In the genomic region with DNA sequence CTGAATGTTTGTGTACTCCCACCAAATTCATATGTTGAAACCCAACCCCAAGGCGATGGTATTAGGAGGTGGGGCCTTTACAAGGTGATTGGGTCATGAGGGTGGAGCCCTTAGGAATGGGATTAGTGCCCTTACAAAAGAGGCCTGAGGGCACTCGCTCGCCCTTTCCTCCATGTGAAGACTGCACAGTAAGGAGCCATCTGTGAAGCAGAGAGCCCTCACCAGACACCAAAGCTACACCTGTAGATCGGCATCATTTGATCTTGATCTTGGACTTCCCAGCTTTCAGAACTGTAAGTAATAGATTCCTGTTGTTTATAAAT, we compare ENCODE assay signal across 25 cellular contexts.
"Had no signal": no experiment of that assay in that cellular context is flagged by ENCODE, and none has a peak within 500 bp of the region (broad histone marks: within the 10 kb centered on the region; RNA-seq: fewer than 3 reads in every experiment).

No MANE protein-coding gene starts in this region.

- H3K4me3 Mint-ChIP-seq: naive thymus-derived CD8-positive, alpha-beta T cell; stimulated activated naive B cell treated with anti-CD40 and anti-IgM and Interleukin-4, amounts not matched to agents 10 μg/mL and 1 μg/mL and 100 μg/mL, for 72 hours; stimulated activated naive CD8-positive, alpha-beta T cell treated with anti-CD3 and anti-CD28 coated beads, Interleukin-15, Interleukin-2, amounts not matched to agents 100 ng/mL and 50 ng/mL, for 24 hours had no signal

- ATAC-seq: foreskin keratinocyte; gastroesophageal sphincter; lower lobe of right lung; naive thymus-derived CD8-positive, alpha-beta T cell; stimulated activated naive B cell treated with anti-CD40 and anti-IgM and Interleukin-4, amounts not matched to agents 10 μg/mL and 1 μg/mL and 100 μg/mL, for 72 hours had no signal

- H3K4me3 ChIP-seq: coronary artery, esophagus muscularis mucosa, gastroesophageal sphincter, heart left ventricle, hepatocyte, lower lobe of right lung, right atrium auricular region, skin epidermis, spleen, thoracic aorta, tibial nerve, upper lobe of left lung had no signal

- H3K27ac Mint-ChIP-seq: naive thymus-derived CD8-positive, alpha-beta T cell; stimulated activated naive B cell treated with anti-CD40 and anti-IgM and Interleukin-4, amounts not matched to agents 10 μg/mL and 1 μg/mL and 100 μg/mL, for 72 hours; stimulated activated naive CD8-positive, alpha-beta T cell treated with anti-CD3 and anti-CD28 coated beads, Interleukin-15, Interleukin-2, amounts not matched to agents 100 ng/mL and 50 ng/mL, for 24 hours had no signal

- H3K79me2 ChIP-seq: hepatocyte, parathyroid adenoma had no signal

- H3K9ac ChIP-seq: parathyroid adenoma had no signal

- H3K27ac ChIP-seq: coronary artery, foreskin keratinocyte, hepatocyte, lower lobe of right lung, neutrophil, parathyroid adenoma, spleen, thoracic aorta, tibial nerve, upper lobe of left lung had no signal

- H3K27me3 Mint-ChIP-seq: progenitor cell of endocrine pancreas; stimulated activated naive CD8-positive, alpha-beta T cell treated with anti-CD3 and anti-CD28 coated beads, Interleukin-15, Interleukin-2, amounts not matched to agents 100 ng/mL and 50 ng/mL, for 24 hours had no signal

- H3K9me3 Mint-ChIP-seq: stimulated activated naive CD8-positive, alpha-beta T cell treated with anti-CD3 and anti-CD28 coated beads, Interleukin-15, Interleukin-2, amounts not matched to agents 100 ng/mL and 50 ng/mL, for 24 hours had no signal

- FAIRE-seq: endothelial cell of umbilical vein, keratinocyte, urothelium cell line had no signal

- H3K4me2 ChIP-seq: hepatocyte had no signal

- H3K9me3 ChIP-seq: esophagus muscularis mucosa, gastroesophageal sphincter, heart left ventricle, lower lobe of right lung, neutrophil, right atrium auricular region, thoracic aorta, upper lobe of left lung had no signal

- H3K4me1 ChIP-seq: foreskin keratinocyte, lower lobe of right lung, parathyroid adenoma, spleen, tibial nerve, upper lobe of left lung had no signal

- H2AFZ ChIP-seq: hepatocyte, parathyroid adenoma had no signal

- H3K4me1 Mint-ChIP-seq: naive thymus-derived CD8-positive, alpha-beta T cell; stimulated activated naive B cell treated with anti-CD40 and anti-IgM and Interleukin-4, amounts not matched to agents 10 μg/mL and 1 μg/mL and 100 μg/mL, for 72 hours had no signal

- DNase-seq: dermis blood vessel endothelial cell; effector memory CD4-positive, alpha-beta T cell; foreskin keratinocyte; left ventricle myocardium superior; naive thymus-derived CD8-positive, alpha-beta T cell; spleen; stimulated activated naive B cell treated with anti-CD40 and anti-IgM and Interleukin-4, amounts not matched to agents 10 μg/mL and 1 μg/mL and 100 μg/mL, for 72 hours; upper lobe of left lung had no signal

- H3K36me3 ChIP-seq: esophagus muscularis mucosa, gastroesophageal sphincter, heart left ventricle, lower lobe of right lung, neutrophil, right atrium auricular region, spleen, thoracic aorta, tibial nerve, upper lobe of left lung had no signal

- H3K27me3 ChIP-seq: esophagus muscularis mucosa, foreskin keratinocyte, gastroesophageal sphincter, heart left ventricle, hepatocyte, right atrium auricular region, tibial nerve, upper lobe of left lung had no signal

- H3K36me3 Mint-ChIP-seq: naive thymus-derived CD8-positive, alpha-beta T cell; stimulated activated naive B cell treated with anti-CD40 and anti-IgM and Interleukin-4, amounts not matched to agents 10 μg/mL and 1 μg/mL and 100 μg/mL, for 72 hours had no signal
